19 cellular contexts compared by ENCODE assay signal in the genomic region with DNA sequence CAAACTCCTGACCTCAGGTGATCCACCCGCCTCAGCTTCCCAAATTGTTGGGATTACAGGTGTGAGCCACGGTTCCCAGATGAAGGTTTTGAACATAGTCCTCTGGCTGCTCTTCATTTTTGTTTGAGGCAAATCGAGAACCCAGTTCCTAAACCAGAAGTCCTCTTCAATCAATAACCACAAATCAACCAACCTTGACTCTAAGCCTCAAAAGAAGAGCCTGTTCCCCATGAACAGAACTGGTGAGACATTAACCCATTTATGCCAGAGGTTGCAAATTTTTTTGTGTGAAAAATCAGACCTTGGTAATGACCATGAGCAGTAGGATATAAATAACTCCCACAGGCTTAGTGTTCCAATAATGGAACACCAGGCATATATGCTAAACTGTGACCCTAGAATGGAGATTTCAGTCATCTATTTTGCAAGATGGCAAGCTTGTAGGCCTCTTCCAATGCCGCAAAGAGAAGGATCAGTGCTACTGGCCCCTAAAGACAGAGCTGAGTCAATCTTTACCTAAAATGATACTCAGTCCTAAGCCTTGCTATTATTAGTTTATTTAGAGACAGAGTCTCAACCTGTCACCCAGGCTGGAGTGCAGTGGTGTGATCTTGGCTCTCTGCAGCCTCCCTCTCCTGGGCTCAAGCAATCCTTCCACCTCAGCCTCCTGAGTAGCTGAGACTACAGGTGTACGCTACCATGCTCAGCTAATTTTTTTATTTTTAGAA. TPM values are rescaled to one million over a fixed set of nuclear protein-coding genes. Genes with fewer than 3 reads are reported as not detected.
"Had no signal": no experiment of that assay in that cellular context is flagged by ENCODE, and none has a peak within 500 bp of the region (broad histone marks: within the 10 kb centered on the region; RNA-seq: fewer than 3 reads in every experiment).

No MANE protein-coding gene starts in this region.

- H3K4me3 Mint-ChIP-seq: activated CD8-positive, alpha-beta T cell treated with anti-CD3 and anti-CD28 coated beads for 36 hours; activated T-helper 17 cell treated with anti-CD3 and anti-CD28 coated beads, Interleukin-2, amount 50 U/mL, for 72 hours; naive thymus-derived CD8-positive, alpha-beta T cell; stimulated activated effector memory CD8-positive, alpha-beta T cell treated with anti-CD3 and anti-CD28 coated beads, Interleukin-12 subunit alpha, Interleukin-12 subunit beta, amount 100 ng/mL, for 72 hours had no signal

- H3K4me3 ChIP-seq: adrenal gland, esophagus squamous epithelium, heart left ventricle, right atrium auricular region, skin epidermis, tibial nerve, vagina had no signal

- H3K4me1 ChIP-seq: adrenal gland, heart left ventricle, right atrium auricular region, tibial nerve had no signal

- H3K9me3 Mint-ChIP-seq: activated T-helper 17 cell treated with anti-CD3 and anti-CD28 coated beads, Interleukin-2, amount 50 U/mL, for 72 hours; stimulated activated effector memory CD8-positive, alpha-beta T cell treated with anti-CD3 and anti-CD28 coated beads, Interleukin-12 subunit alpha, Interleukin-12 subunit beta, amount 100 ng/mL, for 72 hours had no signal

- ATAC-seq: activated CD8-positive, alpha-beta T cell treated with anti-CD3 and anti-CD28 coated beads for 36 hours; activated T-helper 17 cell treated with anti-CD3 and anti-CD28 coated beads, Interleukin-2, amount 50 U/mL, for 72 hours; heart left ventricle; naive thymus-derived CD8-positive, alpha-beta T cell; stimulated activated effector memory CD8-positive, alpha-beta T cell treated with anti-CD3 and anti-CD28 coated beads, Interleukin-12 subunit alpha, Interleukin-12 subunit beta, amount 100 ng/mL, for 72 hours had no signal

- H3K27me3 ChIP-seq: adrenal gland, esophagus squamous epithelium, heart left ventricle, neutrophil, right atrium auricular region, tibial nerve, vagina had no signal

- H3K36me3 Mint-ChIP-seq: stimulated activated effector memory CD8-positive, alpha-beta T cell treated with anti-CD3 and anti-CD28 coated beads, Interleukin-12 subunit alpha, Interleukin-12 subunit beta, amount 100 ng/mL, for 72 hours had no signal

- H3K4me1 Mint-ChIP-seq: activated T-helper 17 cell treated with anti-CD3 and anti-CD28 coated beads, Interleukin-2, amount 50 U/mL, for 72 hours; naive thymus-derived CD8-positive, alpha-beta T cell; stimulated activated effector memory CD8-positive, alpha-beta T cell treated with anti-CD3 and anti-CD28 coated beads, Interleukin-12 subunit alpha, Interleukin-12 subunit beta, amount 100 ng/mL, for 72 hours had no signal

- H3K27ac ChIP-seq: adrenal gland, esophagus squamous epithelium, heart left ventricle, neutrophil, right atrium auricular region, skin epidermis, tibial nerve, vagina, WERI-Rb-1 had no signal

- DNase-seq: activated CD4-positive, alpha-beta T cell treated with anti-CD3 and anti-CD28 coated beads for 4 hours; activated CD8-positive, alpha-beta T cell treated with anti-CD3 and anti-CD28 coated beads for 36 hours; activated naive CD4-positive, alpha-beta T cell treated with anti-CD3 and anti-CD28 coated beads, Interleukin-2, amount 50 U/mL, for 16 hours; adrenal gland; esophagus squamous epithelium; foreskin fibroblast; heart left ventricle; naive thymus-derived CD8-positive, alpha-beta T cell; WERI-Rb-1 had no signal

- H3K36me3 ChIP-seq: adrenal gland, esophagus squamous epithelium, heart left ventricle, neutrophil, right atrium auricular region, tibial nerve, vagina, WERI-Rb-1 had no signal

- H3K9me3 ChIP-seq: esophagus squamous epithelium, neutrophil, vagina had no signal

RNA-seq across cellular contexts. Expression of a gene that starts 15.9 kb away (rescaled TPM):
- total RNA-seq: activated T-helper 17 cell treated with anti-CD3 and anti-CD28 coated beads, Interleukin-2, amount 50 U/mL, for 72 hours; adrenal gland; cardiac septum; heart left ventricle; lung microvascular endothelial cell; mononuclear cell; right atrium auricular region; vagina had no signal
